Comparison of ENCODE assay signal across 20 cellular contexts in the genomic region with DNA sequence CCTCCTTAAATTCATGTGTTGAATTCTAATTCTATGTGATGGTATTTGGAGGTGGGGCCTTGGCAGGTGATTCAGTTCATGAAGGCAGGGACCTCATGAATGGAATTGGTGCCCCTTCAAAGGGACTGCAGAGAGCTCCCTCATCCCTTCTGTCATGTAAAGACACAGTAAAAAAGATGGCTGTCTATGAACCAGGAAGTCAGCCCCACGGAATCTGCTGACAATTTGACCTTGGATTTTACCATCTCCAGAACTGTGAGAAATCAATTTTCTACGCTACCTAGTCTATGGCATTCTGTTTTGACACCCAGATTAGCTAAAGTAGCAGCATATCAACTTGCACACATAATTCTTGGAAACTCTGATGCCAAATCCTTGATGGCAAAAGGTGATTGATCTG. TPM values are rescaled to one million over a fixed set of nuclear protein-coding genes. Genes with fewer than 3 reads are reported as not detected.
"Had no signal": no experiment of that assay in that cellular context is flagged by ENCODE, and none has a peak within 500 bp of the region (broad histone marks: within the 10 kb centered on the region; RNA-seq: fewer than 3 reads in every experiment).

No MANE protein-coding gene starts in this region.

RNA-seq across cellular contexts. Expression of gene CDRT15, which starts 1.6 kb away (rescaled TPM):
- total RNA-seq: activated naive CD4-positive, alpha-beta T cell treated with anti-CD3 and anti-CD28 coated beads for 36 hours; activated naive CD4-positive, alpha-beta T cell treated with anti-CD3 and anti-CD28 coated beads, Interleukin-2, amount 50 U/mL, for 72 hours; activated naive CD8-positive, alpha-beta T cell treated with anti-CD3 and anti-CD28 coated beads for 36 hours; activated naive CD8-positive, alpha-beta T cell treated with anti-CD3 and anti-CD28 coated beads, Interleukin-2, amount 10 ng/mL, durations not matched to agents 7 days and 5 days; activated T-cell treated with anti-CD3 and anti-CD28 coated beads, Interleukin-2, amount 50 U/mL, for 4 hours; activated T-cell treated with anti-CD3 and anti-CD28 coated beads, Interleukin-2, amount 50 U/mL, for 72 hours; activated T-helper 1 cell treated with anti-CD3 and anti-CD28 coated beads, Interleukin-12 subunit alpha, Interleukin-12 subunit beta, Interleukin-2, Interleukin-4 antibody, amounts not matched to agents 30 ng/mL and 10 ng/mL and 1 ng/mL, durations not matched to agents 14 hours and 24 hours and 36 hours; activated T-helper 17 cell treated with anti-CD3 and anti-CD28 coated beads, Interleukin-2, amount 50 U/mL, for 72 hours; activated T-helper 2 cell treated with anti-CD3 and anti-CD28 coated beads, Interferon-gamma antibody, Interleukin-2, Interleukin-4, amounts not matched to agents 10 μg/mL and 5 μg/mL and 100 μg/mL, durations not matched to agents 14 hours and 24 hours and 36 hours; adrenal gland; aorta; ascending aorta; astrocyte; body of pancreas; breast epithelium; bronchial epithelial cell; cardiac muscle cell; cardiac septum; cerebellum; chondrocyte had no signal
